ENCODE assay signal across 15 cellular contexts in the genomic region with DNA sequence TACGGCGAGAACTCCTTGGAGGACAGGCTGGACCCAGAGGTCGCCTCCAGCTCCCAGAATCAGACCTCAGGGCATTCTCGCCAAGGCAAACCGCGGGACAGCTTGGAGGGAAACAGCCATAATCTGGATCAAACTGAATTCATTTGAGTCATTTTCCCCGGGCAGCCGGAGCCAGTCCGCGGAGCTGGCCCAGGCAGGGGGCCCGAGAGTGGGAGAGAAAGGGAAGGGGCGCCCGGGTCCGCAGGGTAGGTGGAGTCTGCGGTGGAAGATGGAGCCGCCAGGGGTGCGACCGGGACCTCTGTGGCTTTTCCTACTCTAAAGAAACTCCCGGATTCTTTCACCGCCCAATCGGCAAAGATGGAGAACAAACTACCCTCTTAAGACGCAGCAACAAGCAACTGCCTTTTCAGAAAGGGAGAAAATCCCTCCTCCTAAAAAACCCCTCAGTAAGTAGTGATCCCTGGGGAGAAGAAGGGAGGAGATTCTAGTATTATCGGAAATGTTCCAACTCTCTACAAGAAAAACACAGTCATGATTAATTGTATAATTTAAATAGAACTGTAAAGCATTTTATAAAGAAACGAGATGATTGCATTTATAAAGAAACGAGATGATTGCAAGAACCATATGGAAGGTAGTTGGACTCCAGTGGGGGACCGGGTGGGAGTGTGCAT. TPM values are rescaled to one million over a fixed set of nuclear protein-coding genes. Genes with fewer than 3 reads are reported as not detected.
DNase-seq lines count a peak whose midpoint lies in the region; ATAC-seq and TF ChIP-seq lines count a peak whose summit lies in the region.
"Had no signal": no experiment of that assay in that cellular context is flagged by ENCODE, and none has a peak within 500 bp of the region (broad histone marks: within the 10 kb centered on the region; RNA-seq: fewer than 3 reads in every experiment).

No MANE protein-coding gene starts in this region.

- H3K4me3 ChIP-seq in HUES6 (ENCODE audit: low read depth, low read length): peak overlapping the region; percentile 38
- no peak overlapping the region for H3K4me3 ChIP-seq in smooth muscle cell
- H3K4me3 ChIP-seq: HAP-1, upper lobe of left lung had no signal

- H3K36me3 ChIP-seq in HUES6 (ENCODE audit: control insufficient read depth, insufficient read depth, low read length) (no peaks in the 10 kb centered on the region), smooth muscle cell (ENCODE audit: low read depth) (no peaks in the 10 kb centered on the region)
- H3K36me3 ChIP-seq: neutrophil, upper lobe of left lung had no signal

- no peak for TF ChIP-seq CTCF in smooth muscle cell (IDR thresholded peaks at IDR 0.05; ENCODE audit: borderline replicate concordance, insufficient read depth, poor library complexity, severe bottlenecking)

- peak; percentile 53 for DNase-seq in activated CD8-positive, alpha-beta memory T cell treated with anti-CD3 and anti-CD28 coated beads, Interleukin-2, amount 50 U/mL, for 48 hours
- no peak for DNase-seq in activated CD8-positive, alpha-beta memory T cell treated with anti-CD3 and anti-CD28 coated beads, Interleukin-2, amount 50 U/mL, for 4 hours
- peak; percentile 16 for DNase-seq in hepatic stellate cell (ENCODE audit: low spot score)
- DNase-seq in smooth muscle cell (lab: John Stamatoyannopoulos, UW; ENCODE audit: unreplicated experiment): no peak
- no peak for DNase-seq in NCI-H1694 treated with DMSO at 0.1 percent for 48 hours (lab: John Stamatoyannopoulos, UW)
- DNase-seq in stimulated activated CD4-positive, alpha-beta T cell treated with anti-CD3 and anti-CD28 coated beads, Interleukin-4, amount 100 ng/mL, for 24 hours: no peak
- DNase-seq: left colon; NCI-H2171 treated with DMSO at 0.1 percent for 48 hours; stimulated activated CD4-positive, alpha-beta T cell treated with anti-CD3 and anti-CD28 coated beads, Interleukin-12 subunit alpha, Interleukin-12 subunit beta, amount 100 ng/mL, for 4 hours had no signal

- H4K20me1 ChIP-seq in smooth muscle cell (ENCODE audit: low read depth): peaks cover 13% of the 10 kb centered on the region

- H3K4me1 ChIP-seq in HUES6 (ENCODE audit: control insufficient read depth, insufficient read depth, low read length) (peaks cover 62% of the 10 kb centered on the region), smooth muscle cell (ENCODE audit: low read depth) (peaks cover 27% of the 10 kb centered on the region)

- H2AFZ ChIP-seq in smooth muscle cell (ENCODE audit: low read depth): no peak overlapping the region

- 9% methylated on average over 26 of the region's 26 CpGs for WGBS in smooth muscle cell (ENCODE audit: low lambda C conversion rate)

- peaks cover 3% of the 10 kb centered on the region for H3F3A ChIP-seq in smooth muscle cell (ENCODE audit: low read depth)

- H3K27me3 ChIP-seq in HUES6 (ENCODE audit: control insufficient read depth, insufficient read depth, low read length) (peaks cover 100% of the 10 kb centered on the region), smooth muscle cell (ENCODE audit: low read depth) (peaks cover 100% of the 10 kb centered on the region)

- no peak for ATAC-seq in HG03196 (IDR thresholded peaks at IDR 0.05; ENCODE audit: unreplicated experiment)
- ATAC-seq: activated CD4-positive, CD25-positive, alpha-beta regulatory T cell treated with anti-CD3 and anti-CD28 coated beads, Interleukin-2, amount 50 U/mL, for 24 hours; left colon had no signal

- H3K9me3 ChIP-seq in HUES6 (ENCODE audit: control insufficient read depth, insufficient read depth, low read depth, low read length): no peaks in the 10 kb centered on the region
- H3K9me3 ChIP-seq in smooth muscle cell (replicated peaks; ENCODE audit: low read depth): no peaks in the 10 kb centered on the region
- H3K9me3 ChIP-seq: HAP-1, neutrophil, upper lobe of left lung had no signal

- H3K27ac ChIP-seq in HUES6 (ENCODE audit: low read depth, low read length) (no peak overlapping the region), smooth muscle cell (ENCODE audit: low read depth) (no peak overlapping the region)
- H3K27ac ChIP-seq: neutrophil, upper lobe of left lung had no signal

- peak overlapping the region; percentile 68 for H3K4me2 ChIP-seq in smooth muscle cell

- no peak overlapping the region for H3K9ac ChIP-seq in HUES6 (ENCODE audit: low read length)
- H3K9ac ChIP-seq in smooth muscle cell (ENCODE audit: low read depth): no peak overlapping the region

- H3K79me2 ChIP-seq in smooth muscle cell (ENCODE audit: low read depth): no peaks in the 10 kb centered on the region

RNA-seq across cellular contexts. Expression of a gene that starts 5.1 kb away (rescaled TPM):
- 3.6 and 4.4 TPM in 2 replicates for total RNA-seq in smooth muscle cell
- 4.0 and 6.7 TPM in 2 replicates for polyA plus RNA-seq in smooth muscle cell

RNA-seq across cellular contexts. Expression of a gene that starts 55.0 kb away (rescaled TPM):
- 37.2 and 40.7 TPM in 2 replicates for total RNA-seq in smooth muscle cell
- 32.8 and 36.8 TPM in 2 replicates for polyA plus RNA-seq in smooth muscle cell

Comparison
In these comparisons a context has a peak if more than half of its experiments do, and no peak if none do; other contexts are left out.
1. DNase-seq: peak in activated CD8-positive, alpha-beta memory T cell treated with anti-CD3 and anti-CD28 coated beads, Interleukin-2, amount 50 U/mL, for 48 hours (single experiment) and hepatic stellate cell (single experiment); none in activated CD8-positive, alpha-beta memory T cell treated with anti-CD3 and anti-CD28 coated beads, Interleukin-2, amount 50 U/mL, for 4 hours (single experiment), smooth muscle cell (single experiment), NCI-H1694 treated with DMSO at 0.1 percent for 48 hours (single experiment) and stimulated activated CD4-positive, alpha-beta T cell treated with anti-CD3 and anti-CD28 coated beads, Interleukin-4, amount 100 ng/mL, for 24 hours (single experiment).